In the genomic region with DNA sequence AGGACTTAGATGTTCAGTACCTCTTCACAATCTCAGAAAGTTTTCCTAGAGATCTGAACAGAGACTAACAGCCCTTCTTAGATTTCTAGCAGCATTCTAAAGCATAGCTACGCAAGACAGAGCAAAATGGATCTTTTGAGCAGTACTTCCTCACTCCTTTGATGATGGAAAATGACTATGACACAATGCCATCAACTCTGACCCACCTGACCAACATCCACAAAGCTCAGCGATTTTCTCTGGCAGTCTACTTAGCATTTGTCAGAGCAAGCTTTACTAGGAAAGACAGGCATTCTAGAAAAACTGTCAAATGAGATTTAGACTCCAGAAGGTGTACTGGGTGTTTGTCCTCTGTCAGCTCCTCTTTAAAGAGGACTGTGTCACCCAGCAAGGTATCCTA, we compare ENCODE assay signal across 15 cellular contexts.
A peak's percentile ranks its signal among the peaks of the same experiment; 100 is the strongest.
DNase-seq lines count a peak whose midpoint lies in the region; ATAC-seq, FAIRE-seq and TF ChIP-seq lines count a peak whose summit lies in the region.
"Had no signal": no experiment of that assay in that cellular context is flagged by ENCODE, and none has a peak within 500 bp of the region (broad histone marks: within the 10 kb centered on the region; RNA-seq: fewer than 3 reads in every experiment).

No MANE protein-coding gene starts in this region.

- H3K4me1 ChIP-seq in DND-41 (ENCODE audit: insufficient read depth, low read length), result peaks cover 21% of the 10 kb centered on the region

- H4K20me1 ChIP-seq in DND-41 (ENCODE audit: insufficient read depth, low read length), result no peaks in the 10 kb centered on the region

- peaks cover 20% of the 10 kb centered on the region for H3K4me1 Mint-ChIP-seq in activated naive CD8-positive, alpha-beta T cell treated with anti-CD3 and anti-CD28 coated beads, Interleukin-2, amount 50 U/mL, for 24 hours

- ATAC-seq in DND-41 (ENCODE audit: insufficient read depth, low read depth), result peak; percentile 49; the same call in 1 of the 3 replicates
- peak; percentile 17 for ATAC-seq in HG03097 (IDR thresholded peaks at IDR 0.05; ENCODE audit: low FRiP score, unreplicated experiment)
- peak; percentile 39 for ATAC-seq in activated naive CD8-positive, alpha-beta T cell treated with anti-CD3 and anti-CD28 coated beads, Interleukin-2, amount 50 U/mL, for 24 hours
- ATAC-seq in Right ventricle myocardium inferior, result no peak

- H3K36me3 Mint-ChIP-seq in activated naive CD8-positive, alpha-beta T cell treated with anti-CD3 and anti-CD28 coated beads, Interleukin-2, amount 50 U/mL, for 24 hours (ENCODE audit: low read depth), result no peaks in the 10 kb centered on the region

- no peaks in the 10 kb centered on the region for H3K27me3 ChIP-seq in DND-41 (ENCODE audit: insufficient read depth, low read length, poor library complexity)
- H3K27me3 ChIP-seq: left lung had no signal

- H3K36me3 ChIP-seq in DND-41 (ENCODE audit: insufficient read depth, low read length), result no peaks in the 10 kb centered on the region
- H3K36me3 ChIP-seq: left lung had no signal

- H3K4me2 ChIP-seq in DND-41 (ENCODE audit: insufficient read depth, low read length), result peak overlapping the region; percentile 67

- no peaks in the 10 kb centered on the region for H3K27me3 Mint-ChIP-seq in activated naive CD8-positive, alpha-beta T cell treated with anti-CD3 and anti-CD28 coated beads, Interleukin-2, amount 50 U/mL, for 24 hours

- no peak for TF ChIP-seq CTCF in DND-41 (IDR thresholded peaks at IDR 0.05; ENCODE audit: borderline replicate concordance, extremely low read depth, low read length, poor library complexity, severe bottlenecking)

- peak overlapping the region; percentile 45 for H3K4me3 Mint-ChIP-seq in activated naive CD8-positive, alpha-beta T cell treated with anti-CD3 and anti-CD28 coated beads, Interleukin-2, amount 50 U/mL, for 24 hours

- peak; percentile 26 for FAIRE-seq in GM19239 (lab: Jason Lieb, UNC)
- FAIRE-seq: D721Med had no signal

- CTCF ChIA-PET in HEK293T (lab: Yijun Ruan, JAX), result no interaction called here

- no peaks in the 10 kb centered on the region for H3K9me3 ChIP-seq in DND-41 (ENCODE audit: insufficient read depth, low read length, severe bottlenecking)
- H3K9me3 ChIP-seq: left lung had no signal

- peak overlapping the region; percentile 83 for H3K27ac Mint-ChIP-seq in activated naive CD8-positive, alpha-beta T cell treated with anti-CD3 and anti-CD28 coated beads, Interleukin-2, amount 50 U/mL, for 24 hours

- DNase-seq in DND-41 (peak; percentile 10), GM19239 (ENCODE audit: insufficient read length, low spot score) (no peak), caudate nucleus (lab: John Stamatoyannopoulos, UW) (no peak), Right ventricle myocardium inferior (ENCODE audit: missing footprints) (no peak), HEK293T (ENCODE audit: extremely low spot score) (no peak)
- no peak for DNase-seq in activated naive CD8-positive, alpha-beta T cell treated with anti-CD3 and anti-CD28 coated beads, Interleukin-2, amount 50 U/mL, for 24 hours
- no peak for DNase-seq in stimulated activated CD4-positive, alpha-beta T cell treated with anti-CD3 and anti-CD28 coated beads, Interleukin-4, amount 100 ng/mL, for 4 hours
- DNase-seq: activated gamma-delta T cell treated with Interleukin-2 at 50 U/mL for 16 hours; dermis blood vessel endothelial cell; foreskin fibroblast; left lung; NCI-H1436 treated with DMSO at 0.1 percent for 48 hours; stimulated activated CD4-positive, alpha-beta T cell treated with anti-CD3 and anti-CD28 coated beads, Interleukin-4, amount 100 ng/mL, for 1 hour had no signal

- H2AFZ ChIP-seq in DND-41 (ENCODE audit: low read depth, low read length), result peak overlapping the region; percentile 74

- peak overlapping the region in 1 of 2 experiments; percentile 53; a peak in 2 of 4 replicates for H3K4me3 ChIP-seq in DND-41 (ENCODE audit: low read depth in 1 of 2, low read length in 2 of 2)
- H3K4me3 ChIP-seq: left lung had no signal

- peak overlapping the region; percentile 26; the same call in 1 of the 2 replicates for H3K9ac ChIP-seq in DND-41 (ENCODE audit: low read depth, low read length)

- peak overlapping the region; percentile 76 for H3K27ac ChIP-seq in DND-41 (ENCODE audit: low read length)
- H3K27ac ChIP-seq in caudate nucleus (ENCODE audit: low read depth, low read length), result no peak overlapping the region
- H3K27ac ChIP-seq: left lung had no signal

- H3K9me3 Mint-ChIP-seq in activated naive CD8-positive, alpha-beta T cell treated with anti-CD3 and anti-CD28 coated beads, Interleukin-2, amount 50 U/mL, for 24 hours, result no peaks in the 10 kb centered on the region

- POLR2A ChIA-PET in HEK293T (lab: Yijun Ruan, JAX), result no interaction called here

- intact Hi-C loops in Right ventricle myocardium inferior (cut with DNase I), result no loop called here

- no peaks in the 10 kb centered on the region for H3K79me2 ChIP-seq in DND-41 (ENCODE audit: insufficient read depth, low read length)

TF ChIP-seq in HEK293T, 16 proteins besides CTCF, POLR2A, EP300 and RAD21:
- no peak for TF ChIP-seq LEF1 (IDR thresholded peaks at IDR 0.05; ENCODE audit: borderline replicate concordance)
- no peak for TF ChIP-seq FOXK2 (IDR thresholded peaks at IDR 0.05)
- no peak for TF ChIP-seq SUZ12 (IDR thresholded peaks at IDR 0.05)
- no peak for TF ChIP-seq NFRKB (IDR thresholded peaks at IDR 0.05)
- no peak for TF ChIP-seq CTBP1 (IDR thresholded peaks at IDR 0.05; ENCODE audit: borderline replicate concordance)
- TF ChIP-seq, protein P1, sequence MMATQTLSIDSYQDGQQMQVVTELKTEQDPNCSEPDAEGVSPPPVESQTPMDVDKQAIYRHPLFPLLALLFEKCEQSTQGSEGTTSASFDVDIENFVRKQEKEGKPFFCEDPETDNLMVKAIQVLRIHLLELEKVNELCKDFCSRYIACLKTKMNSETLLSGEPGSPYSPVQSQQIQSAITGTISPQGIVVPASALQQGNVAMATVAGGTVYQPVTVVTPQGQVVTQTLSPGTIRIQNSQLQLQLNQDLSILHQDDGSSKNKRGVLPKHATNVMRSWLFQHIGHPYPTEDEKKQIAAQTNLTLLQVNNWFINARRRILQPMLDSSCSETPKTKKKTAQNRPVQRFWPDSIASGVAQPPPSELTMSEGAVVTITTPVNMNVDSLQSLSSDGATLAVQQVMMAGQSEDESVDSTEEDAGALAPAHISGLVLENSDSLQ (IDR thresholded peaks at IDR 0.05), result no peak
- no peak for TF ChIP-seq BHLHE40 (IDR thresholded peaks at IDR 0.05; ENCODE audit: borderline replicate concordance)
- TF ChIP-seq SP1 (IDR thresholded peaks at IDR 0.05), result no peak
- TF ChIP-seq ELF4 (IDR thresholded peaks at IDR 0.05), result no peak
- TF ChIP-seq FOXA1 (IDR thresholded peaks at IDR 0.05), result no peak
- TF ChIP-seq HDGF (IDR thresholded peaks at IDR 0.05; ENCODE audit: borderline replicate concordance), result no peak
